In the genomic region with DNA sequence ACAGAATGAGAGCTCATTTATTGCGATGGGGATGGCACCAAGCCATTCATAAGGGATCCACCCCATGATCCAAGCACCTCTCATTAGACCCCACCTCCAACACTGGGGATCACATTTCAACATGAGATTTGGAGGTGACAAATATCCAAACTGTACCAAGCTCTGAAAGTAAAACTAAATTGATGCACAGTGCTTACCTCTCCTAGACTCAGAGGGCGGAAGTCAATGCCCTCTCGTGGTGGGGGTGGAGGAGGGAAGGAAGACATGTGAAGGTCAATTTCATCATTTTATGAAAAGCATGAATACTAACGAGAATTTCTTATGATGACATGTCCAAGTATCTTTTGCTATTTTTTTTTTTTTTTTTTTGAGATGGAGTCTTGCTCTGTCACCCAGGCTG, we compare ENCODE assay signal across 13 cellular contexts.
DNase-seq lines count a peak whose midpoint lies in the region; ATAC-seq and TF ChIP-seq lines count a peak whose summit lies in the region.
"Had no signal": no experiment of that assay in that cellular context is flagged by ENCODE, and none has a peak within 500 bp of the region (broad histone marks: within the 10 kb centered on the region; RNA-seq: fewer than 3 reads in every experiment).

No MANE protein-coding gene starts in this region.

- DNase-seq in cardiac septum (ENCODE audit: low spot score) (peak; percentile 10), right atrium auricular region (ENCODE audit: low spot score) (no peak), endothelial cell (ENCODE audit: low spot score) (no peak), posterior cingulate gyrus (no peak), stomach (no peak)
- peak; percentile 81 for DNase-seq in activated CD8-positive, alpha-beta T cell treated with anti-CD3 and anti-CD28 coated beads for 36 hours
- DNase-seq in stimulated activated naive CD8-positive, alpha-beta T cell treated with anti-CD3 and anti-CD28 coated beads, Interleukin-15, Interleukin-2, amounts not matched to agents 100 U/mL and 50 U/mL, for 24 hours: peak; percentile 42
- DNase-seq: MV-4-11, PC-9 had no signal

- H3K4me1 Mint-ChIP-seq in activated CD8-positive, alpha-beta T cell treated with anti-CD3 and anti-CD28 coated beads for 36 hours (ENCODE audit: low read depth): peaks cover 17% of the 10 kb centered on the region
- H3K4me1 Mint-ChIP-seq in endothelial cell (ENCODE audit: unreplicated experiment): no peaks in the 10 kb centered on the region

- ATAC-seq in HG02981 (IDR thresholded peaks at IDR 0.05; ENCODE audit: unreplicated experiment): peak; percentile 78
- ATAC-seq in activated CD8-positive, alpha-beta T cell treated with anti-CD3 and anti-CD28 coated beads for 36 hours: peak; percentile 91
- ATAC-seq in stimulated activated naive CD8-positive, alpha-beta T cell treated with anti-CD3 and anti-CD28 coated beads, Interleukin-15, Interleukin-2, amounts not matched to agents 100 U/mL and 50 U/mL, for 24 hours: peak; percentile 78

- TF ChIP-seq EP300 in stomach (IDR thresholded peaks at IDR 0.05): no peak

- H3K9me3 ChIP-seq in right atrium auricular region: no peaks in the 10 kb centered on the region
- no peaks in the 10 kb centered on the region for H3K9me3 ChIP-seq in stomach
- H3K9me3 ChIP-seq: thoracic aorta had no signal

- no peaks in the 10 kb centered on the region for H3K9me3 Mint-ChIP-seq in activated CD8-positive, alpha-beta T cell treated with anti-CD3 and anti-CD28 coated beads for 36 hours
- H3K9me3 Mint-ChIP-seq in endothelial cell (ENCODE audit: unreplicated experiment): no peaks in the 10 kb centered on the region

- CTCF ChIA-PET in activated CD8-positive, alpha-beta T cell treated with anti-CD3 and anti-CD28 coated beads for 36 hours (lab: Charles Lee): interaction anchor here (1.2 to 1.3 kb wide), 2 partner anchors 28 to 32 kb away, joined by 4 to 5 read pairs; no protein-coding TSS in a partner anchor

- intact Hi-C loops in cardiac septum (cut with DNase I) (loop anchor here (5.0 kb wide), 1 partner anchor 34 kb away; no protein-coding TSS in a partner anchor), posterior cingulate gyrus (cut with DNase I) (no loop called here), stomach (cut with DNase I; ENCODE audit: low total_unique reads) (loop anchor here (10.0 kb wide), 1 partner anchor 521 kb away; no protein-coding TSS in a partner anchor)
- intact Hi-C loops in activated CD8-positive, alpha-beta T cell treated with anti-CD3 and anti-CD28 coated beads for 36 hours (cut with micrococcal nuclease): no loop called here

- H3K27me3 ChIP-seq in right atrium auricular region: no peaks in the 10 kb centered on the region
- H3K27me3 ChIP-seq in stomach: no peaks in the 10 kb centered on the region
- H3K27me3 ChIP-seq: cardiac muscle cell had no signal

- POLR2A ChIA-PET in activated CD8-positive, alpha-beta T cell treated with anti-CD3 and anti-CD28 coated beads for 36 hours (lab: Charles Lee): no interaction called here

- H3K36me3 ChIP-seq in right atrium auricular region (no peaks in the 10 kb centered on the region), stomach (no peaks in the 10 kb centered on the region)
- H3K36me3 ChIP-seq: cardiac muscle cell, thoracic aorta had no signal

- peak overlapping the region; percentile 29 for H3K27ac Mint-ChIP-seq in activated CD8-positive, alpha-beta T cell treated with anti-CD3 and anti-CD28 coated beads for 36 hours
- H3K27ac Mint-ChIP-seq in endothelial cell (ENCODE audit: unreplicated experiment): no peak overlapping the region

- TF ChIP-seq CTCF in right atrium auricular region (IDR thresholded peaks at IDR 0.05) (no peak), endothelial cell (IDR thresholded peaks at IDR 0.05; ENCODE audit: unreplicated experiment) (no peak), stomach (IDR thresholded peaks at IDR 0.05) (no peak)
- no peak for TF ChIP-seq CTCF in activated CD8-positive, alpha-beta T cell treated with anti-CD3 and anti-CD28 coated beads for 36 hours (IDR thresholded peaks at IDR 0.05)

- 71 to 87% (median 77%) methylated on average over 4 of the region's 4 CpGs for WGBS in stomach, 5 donors

- no peak overlapping the region for H3K4me3 Mint-ChIP-seq in activated CD8-positive, alpha-beta T cell treated with anti-CD3 and anti-CD28 coated beads for 36 hours
- H3K4me3 Mint-ChIP-seq in endothelial cell (ENCODE audit: unreplicated experiment): no peak overlapping the region

- H3K4me1 ChIP-seq in right atrium auricular region (peaks cover 0 to 10% of the 10 kb centered on the region in 2 donors), stomach (peaks cover 0 to 14% (median 5%) of the 10 kb centered on the region in 4 donors)

- H3K27ac ChIP-seq in right atrium auricular region: no peak overlapping the region
- no peak overlapping the region for H3K27ac ChIP-seq in stomach
- H3K27ac ChIP-seq: cardiac muscle cell, PC-9, thoracic aorta had no signal

- H3K27me3 Mint-ChIP-seq in activated CD8-positive, alpha-beta T cell treated with anti-CD3 and anti-CD28 coated beads for 36 hours: peaks cover 1% of the 10 kb centered on the region
- peaks cover 6% of the 10 kb centered on the region for H3K27me3 Mint-ChIP-seq in endothelial cell (ENCODE audit: unreplicated experiment)

- no peaks in the 10 kb centered on the region for H3K36me3 Mint-ChIP-seq in activated CD8-positive, alpha-beta T cell treated with anti-CD3 and anti-CD28 coated beads for 36 hours (ENCODE audit: low read depth)
- no peaks in the 10 kb centered on the region for H3K36me3 Mint-ChIP-seq in endothelial cell (ENCODE audit: low read depth, unreplicated experiment)

- TF ChIP-seq POLR2A in stomach (IDR thresholded peaks at IDR 0.05): no peak

- no peak overlapping the region for H3K4me3 ChIP-seq in right atrium auricular region
- H3K4me3 ChIP-seq in stomach: no peak overlapping the region
- H3K4me3 ChIP-seq: cardiac muscle cell, lung, PC-9, thoracic aorta had no signal

Comparison
In these comparisons a context has a peak if more than half of its experiments do, and no peak if none do; other contexts are left out.
1. DNase-seq: peak in cardiac septum (single experiment), activated CD8-positive, alpha-beta T cell treated with anti-CD3 and anti-CD28 coated beads for 36 hours (single experiment) and stimulated activated naive CD8-positive, alpha-beta T cell treated with anti-CD3 and anti-CD28 coated beads, Interleukin-15, Interleukin-2, amounts not matched to agents 100 U/mL and 50 U/mL, for 24 hours (single experiment); none in right atrium auricular region (single experiment), endothelial cell (single experiment), posterior cingulate gyrus (0 of 10) and stomach (single experiment).
2. intact Hi-C loops: an anchor here in cardiac septum (5.0 kb wide) and stomach (10.0 kb wide); none called in activated CD8-positive, alpha-beta T cell treated with anti-CD3 and anti-CD28 coated beads for 36 hours and posterior cingulate gyrus.
3. Peak in every context shown above with its lines, with median percentiles within 50 percentile points of each other: ATAC-seq.